11 cellular contexts compared by ENCODE assay signal in the genomic region with DNA sequence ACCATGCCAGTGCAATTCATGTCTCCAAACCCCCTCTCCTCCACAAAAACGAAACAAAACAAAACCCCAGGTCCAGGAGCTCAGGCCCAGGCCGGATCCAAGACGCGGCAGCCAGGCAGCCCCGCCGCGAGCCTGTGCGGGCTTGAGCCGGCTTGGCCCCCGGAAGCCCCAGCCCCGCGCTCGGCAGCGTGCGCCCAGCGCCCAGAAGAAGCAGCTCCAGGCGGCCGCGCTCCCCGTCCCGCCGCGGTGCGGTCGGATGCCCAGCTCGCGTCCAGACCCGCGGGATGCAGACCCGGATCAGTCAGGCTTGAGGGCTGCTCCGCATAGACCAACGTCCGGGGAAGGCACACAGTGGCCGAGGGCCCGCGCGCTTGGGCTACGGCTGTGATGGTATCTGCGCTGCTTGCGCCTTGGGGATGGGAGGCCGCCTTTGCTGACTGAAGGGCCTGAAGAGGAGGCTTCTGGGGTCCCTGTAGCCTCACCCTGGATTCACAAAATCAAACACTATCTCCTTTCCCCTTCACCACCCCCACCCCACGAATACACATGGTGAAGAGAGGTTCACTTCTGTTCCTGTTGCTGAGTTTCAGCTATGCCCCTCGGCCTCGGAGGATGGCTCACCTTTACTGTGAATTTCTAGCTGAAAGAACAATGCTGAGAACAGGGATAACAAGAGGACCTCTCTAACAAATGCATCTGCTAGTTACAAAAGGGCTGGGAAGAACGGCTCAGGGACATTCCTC.
DNase-seq lines count a peak whose midpoint lies in the region; ATAC-seq, FAIRE-seq and TF ChIP-seq lines count a peak whose summit lies in the region.
"Had no signal": no experiment of that assay in that cellular context is flagged by ENCODE, and none has a peak within 500 bp of the region (broad histone marks: within the 10 kb centered on the region; RNA-seq: fewer than 3 reads in every experiment).

No MANE protein-coding gene starts in this region.

- peaks cover 74 to 88% of the 10 kb centered on the region in 2 donors for H3K27me3 ChIP-seq in mucosa of rectum (ENCODE audit: control insufficient read depth in 2 of 2, insufficient read depth in 2 of 2, low read length in 2 of 2)

- no peak for TF ChIP-seq POLR2A in A549 (IDR thresholded peaks at IDR 0.05; ENCODE audit: low read length)

- no peak overlapping the region for H3K9ac ChIP-seq in mucosa of rectum (ENCODE audit: low read depth in 1 of 2, low read length in 2 of 2)

- H3K27ac ChIP-seq in A549: no peak overlapping the region
- H3K27ac ChIP-seq in mucosa of rectum (ENCODE audit: low read depth in 2 of 2, low read length in 2 of 2): no peak overlapping the region

- H3K4me3 Mint-ChIP-seq in naive thymus-derived CD8-positive, alpha-beta T cell: peak overlapping the region in 3 of 10 donors; percentile 2 to 45 (median 14)
- H3K4me3 Mint-ChIP-seq: activated CD8-positive, alpha-beta memory T cell treated with anti-CD3 and anti-CD28 coated beads, Interleukin-2, amount 10 ng/mL, durations not matched to agents 7 days and 5 days had no signal

- peaks cover 14% of the 10 kb centered on the region; the same call in 2 of the 3 replicates for H3K4me1 ChIP-seq in A549
- H3K4me1 ChIP-seq in mucosa of rectum (ENCODE audit: control insufficient read depth in 2 of 2, insufficient read depth in 2 of 2, low read length in 2 of 2): peaks cover 24 to 31% of the 10 kb centered on the region in 2 donors

- H3K27me3 Mint-ChIP-seq in naive thymus-derived CD8-positive, alpha-beta T cell: peaks cover 50 to 95% (median 74%) of the 10 kb centered on the region in 5 donors

- no peaks in the 10 kb centered on the region for H3K36me3 ChIP-seq in mucosa of rectum (ENCODE audit: control insufficient read depth in 2 of 2, insufficient read depth in 2 of 2, low read length in 2 of 2)

- H3K36me3 Mint-ChIP-seq in naive thymus-derived CD8-positive, alpha-beta T cell: peaks cover 0 to 5% (median 0%) of the 10 kb centered on the region in 3 donors
- H3K36me3 Mint-ChIP-seq: CD4-positive, CD25-positive, alpha-beta regulatory T cell had no signal

- H3K9me3 Mint-ChIP-seq in naive thymus-derived CD8-positive, alpha-beta T cell: no peaks in the 10 kb centered on the region

- no peak for TF ChIP-seq EP300 in A549 (IDR thresholded peaks at IDR 0.05)

- H3K4me2 ChIP-seq in A549: peak overlapping the region; percentile 70

- TF ChIP-seq CTCF in A549 (IDR thresholded peaks at IDR 0.05): no peak
- no peak for TF ChIP-seq CTCF in LNCaP clone FGC (IDR thresholded peaks at IDR 0.05; ENCODE audit: control insufficient read depth, extremely low read depth, insufficient read depth)

- peaks cover 26 to 69% (median 59%) of the 10 kb centered on the region in 4 donors for H3K4me1 Mint-ChIP-seq in naive thymus-derived CD8-positive, alpha-beta T cell

- H3K4me3 ChIP-seq in A549 (peak overlapping the region; percentile 32), LNCaP clone FGC (ENCODE audit: low read depth, low read length) (peak overlapping the region; percentile 10), mucosa of rectum (ENCODE audit: low read length in 2 of 2) (peak overlapping the region; percentile 33 to 35)

- peak; percentile 6 to 21; a peak in 4 of 6 replicates for ATAC-seq in A549
- no peak for ATAC-seq in naive thymus-derived CD8-positive, alpha-beta T cell
- no peak for ATAC-seq in GM21381 (IDR thresholded peaks at IDR 0.05; ENCODE audit: unreplicated experiment)
- no peak for ATAC-seq in HG03045 (IDR thresholded peaks at IDR 0.05; ENCODE audit: unreplicated experiment)
- ATAC-seq: activated CD8-positive, alpha-beta memory T cell treated with anti-CD3 and anti-CD28 coated beads, Interleukin-2, amount 10 ng/mL, durations not matched to agents 7 days and 5 days had no signal

- 31% methylated on average over 26 of the region's 45 CpGs for WGBS in A549 (ENCODE audit: missing lambda C conversion rate)

- POLR2A ChIA-PET in A549 (lab: Yijun Ruan, JAX): no interaction called here
- POLR2A ChIA-PET in naive thymus-derived CD8-positive, alpha-beta T cell (lab: Charles Lee): no interaction called here

- H3K27ac Mint-ChIP-seq in naive thymus-derived CD8-positive, alpha-beta T cell: no peak overlapping the region
- H3K27ac Mint-ChIP-seq: activated CD8-positive, alpha-beta memory T cell treated with anti-CD3 and anti-CD28 coated beads, Interleukin-2, amount 10 ng/mL, durations not matched to agents 7 days and 5 days; CD4-positive, CD25-positive, alpha-beta regulatory T cell had no signal

- TF ChIP-seq RAD21 in A549 (conservative IDR thresholded peaks at IDR 0.05 in 1 of 2, IDR thresholded peaks at IDR 0.05 in 1 of 2): no peak

- DNase-seq in A549 (ENCODE audit: low read depth in 1 of 2, low spot score in 1 of 2): no peak
- DNase-seq in LNCaP clone FGC (ENCODE audit: low read depth): no peak
- DNase-seq in ecto neural progenitor cell (ENCODE audit: low spot score): peak; percentile 75
- no peak for DNase-seq in NCI-H510A treated with DMSO at 0.1 percent for 48 hours (lab: John Stamatoyannopoulos, UW)
- no peak for DNase-seq in naive thymus-derived CD8-positive, alpha-beta T cell
- DNase-seq: activated CD8-positive, alpha-beta memory T cell treated with anti-CD3 and anti-CD28 coated beads, Interleukin-2, amount 10 ng/mL, durations not matched to agents 7 days and 5 days; CD4-positive, CD25-positive, alpha-beta regulatory T cell; effector memory CD4-positive, alpha-beta T cell had no signal

- no peaks in the 10 kb centered on the region for H3K9me3 ChIP-seq in A549
- peaks cover 0 to 5% of the 10 kb centered on the region in 2 donors for H3K9me3 ChIP-seq in mucosa of rectum (ENCODE audit: control insufficient read depth in 2 of 2, low read length in 2 of 2)

- CTCF ChIA-PET in A549 (lab: Yijun Ruan, JAX): interaction anchor here (0.7 to 3.6 kb wide), 16 partner anchors 8 to 464 kb away, joined by 3 to 19 read pairs (median 5); no protein-coding TSS in a partner anchor

- no peak for FAIRE-seq in A549 (lab: Jason Lieb, UNC)

TF ChIP-seq in A549, 52 proteins besides CTCF, POLR2A, EP300 and RAD21:
- no peak for TF ChIP-seq KDM5A (IDR thresholded peaks at IDR 0.05)
- no peak for TF ChIP-seq RCOR1 (IDR thresholded peaks at IDR 0.05; ENCODE audit: low read depth, low read length)
- TF ChIP-seq CBX2 (IDR thresholded peaks at IDR 0.05; ENCODE audit: borderline replicate concordance, low read depth): no peak
- no peak for TF ChIP-seq MAZ (IDR thresholded peaks at IDR 0.05; ENCODE audit: borderline replicate concordance, low read depth, low read length)
- TF ChIP-seq, protein P1, sequence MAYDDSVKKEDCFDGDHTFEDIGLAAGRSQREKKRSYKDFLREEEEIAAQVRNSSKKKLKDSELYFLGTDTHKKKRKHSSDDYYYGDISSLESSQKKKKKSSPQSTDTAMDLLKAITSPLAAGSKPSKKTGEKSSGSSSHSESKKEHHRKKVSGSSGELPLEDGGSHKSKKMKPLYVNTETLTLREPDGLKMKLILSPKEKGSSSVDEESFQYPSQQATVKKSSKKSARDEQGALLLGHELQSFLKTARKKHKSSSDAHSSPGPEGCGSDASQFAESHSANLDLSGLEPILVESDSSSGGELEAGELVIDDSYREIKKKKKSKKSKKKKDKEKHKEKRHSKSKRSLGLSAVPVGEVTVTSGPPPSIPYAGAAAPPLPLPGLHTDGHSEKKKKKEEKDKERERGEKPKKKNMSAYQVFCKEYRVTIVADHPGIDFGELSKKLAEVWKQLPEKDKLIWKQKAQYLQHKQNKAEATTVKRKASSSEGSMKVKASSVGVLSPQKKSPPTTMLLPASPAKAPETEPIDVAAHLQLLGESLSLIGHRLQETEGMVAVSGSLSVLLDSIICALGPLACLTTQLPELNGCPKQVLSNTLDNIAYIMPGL (CRISPR knock-in tag; IDR thresholded peaks at IDR 0.05; ENCODE audit: borderline replicate concordance): no peak
- no peak for TF ChIP-seq CEBPB (IDR thresholded peaks at IDR 0.05)
- TF ChIP-seq, protein P2, sequence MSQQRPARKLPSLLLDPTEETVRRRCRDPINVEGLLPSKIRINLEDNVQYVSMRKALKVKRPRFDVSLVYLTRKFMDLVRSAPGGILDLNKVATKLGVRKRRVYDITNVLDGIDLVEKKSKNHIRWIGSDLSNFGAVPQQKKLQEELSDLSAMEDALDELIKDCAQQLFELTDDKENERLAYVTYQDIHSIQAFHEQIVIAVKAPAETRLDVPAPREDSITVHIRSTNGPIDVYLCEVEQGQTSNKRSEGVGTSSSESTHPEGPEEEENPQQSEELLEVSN (IDR thresholded peaks at IDR 0.05; ENCODE audit: borderline replicate concordance, low read depth): no peak

Comparison
In these comparisons a context has a peak if more than half of its experiments do, and no peak if none do; other contexts are left out.
1. ATAC-seq: peak in A549 (2 of 2); none in naive thymus-derived CD8-positive, alpha-beta T cell (0 of 2), GM21381 (single experiment) and HG03045 (single experiment).
2. Peak in every context shown above with its lines, with median percentiles within 50 percentile points of each other: H3K4me3 ChIP-seq.